Comparison of ENCODE assay signal across 1 cellular context in the genomic region with DNA sequence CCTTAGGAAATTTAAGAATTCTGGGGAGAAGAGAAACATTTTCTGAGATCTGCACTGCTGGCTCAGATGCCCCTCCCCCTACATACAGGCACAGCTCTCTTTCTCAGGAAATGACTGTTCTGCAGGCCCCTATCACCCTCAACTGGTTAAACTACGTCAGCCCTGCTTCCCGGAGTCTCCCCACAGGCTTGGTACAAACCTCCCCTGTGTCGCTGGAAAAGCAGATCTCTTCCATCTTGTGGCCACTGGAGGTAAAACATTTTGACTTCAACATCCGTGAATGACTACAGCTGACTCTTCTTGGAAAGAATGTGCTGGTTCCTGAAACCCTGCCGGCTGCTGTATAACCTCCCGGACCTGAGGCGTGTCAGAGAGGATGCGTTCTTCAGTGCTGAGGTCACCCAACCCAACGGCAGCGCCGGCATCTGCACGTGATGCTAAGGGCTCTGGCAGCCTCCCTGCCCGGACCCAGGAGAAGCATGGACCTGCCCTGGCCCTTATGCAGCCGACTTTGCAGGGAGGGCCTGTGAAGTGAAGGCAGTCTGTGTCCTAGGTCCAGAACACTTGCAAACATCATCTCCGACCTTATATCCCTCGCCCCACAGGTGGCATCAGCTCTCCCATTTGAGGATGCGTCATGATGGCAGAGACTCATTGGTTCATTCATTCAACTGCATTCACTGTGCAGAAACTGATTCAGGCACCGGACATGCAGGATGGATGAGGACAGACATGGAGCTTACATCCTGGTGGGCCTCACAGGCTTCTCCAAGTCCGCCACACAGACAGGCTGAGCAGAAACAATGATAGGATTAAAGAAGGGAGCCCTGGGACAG.
TF ChIP-seq lines count a peak whose summit lies in the region.

No MANE protein-coding gene starts in this region.

TF ChIP-seq in HepG2, 621 proteins besides CTCF, POLR2A, EP300 and RAD21 (continued from another document and continues in another):
- TF ChIP-seq, protein P1, sequence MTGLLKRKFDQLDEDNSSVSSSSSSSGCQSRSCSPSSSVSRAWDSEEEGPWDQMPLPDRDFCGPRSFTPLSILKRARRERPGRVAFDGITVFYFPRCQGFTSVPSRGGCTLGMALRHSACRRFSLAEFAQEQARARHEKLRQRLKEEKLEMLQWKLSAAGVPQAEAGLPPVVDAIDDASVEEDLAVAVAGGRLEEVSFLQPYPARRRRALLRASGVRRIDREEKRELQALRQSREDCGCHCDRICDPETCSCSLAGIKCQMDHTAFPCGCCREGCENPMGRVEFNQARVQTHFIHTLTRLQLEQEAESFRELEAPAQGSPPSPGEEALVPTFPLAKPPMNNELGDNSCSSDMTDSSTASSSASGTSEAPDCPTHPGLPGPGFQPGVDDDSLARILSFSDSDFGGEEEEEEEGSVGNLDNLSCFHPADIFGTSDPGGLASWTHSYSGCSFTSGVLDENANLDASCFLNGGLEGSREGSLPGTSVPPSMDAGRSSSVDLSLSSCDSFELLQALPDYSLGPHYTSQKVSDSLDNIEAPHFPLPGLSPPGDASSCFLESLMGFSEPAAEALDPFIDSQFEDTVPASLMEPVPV (CRISPR knock-in tag; IDR thresholded peaks at IDR 0.05), result no peak
- TF ChIP-seq KDM6A (CRISPR knock-in tag; IDR thresholded peaks at IDR 0.05; ENCODE audit: low read depth) (no peak), RXRA (CRISPR knock-in tag; IDR thresholded peaks at IDR 0.05) (no peak; the same call in 1 of the 2 replicates), ZNF800 (CRISPR knock-in tag; IDR thresholded peaks at IDR 0.05) (no peak), ZFP90 (CRISPR knock-in tag; IDR thresholded peaks at IDR 0.05; ENCODE audit: borderline replicate concordance) (no peak), ELF3 (CRISPR knock-in tag; IDR thresholded peaks at IDR 0.05) (no peak), ZGPAT (CRISPR knock-in tag; IDR thresholded peaks at IDR 0.05) (no peak), ZNF674 (CRISPR knock-in tag; IDR thresholded peaks at IDR 0.05; ENCODE audit: low read depth) (no peak), TBX2 (CRISPR knock-in tag; IDR thresholded peaks at IDR 0.05; ENCODE audit: borderline replicate concordance) (no peak), ZSCAN25 (CRISPR knock-in tag; IDR thresholded peaks at IDR 0.05) (no peak), SCMH1 (CRISPR knock-in tag; IDR thresholded peaks at IDR 0.05; ENCODE audit: borderline replicate concordance) (no peak), ZNF570 (CRISPR knock-in tag; IDR thresholded peaks at IDR 0.05; ENCODE audit: borderline replicate concordance) (no peak), ZNF224 (CRISPR knock-in tag; IDR thresholded peaks at IDR 0.05) (no peak), IKZF5 (CRISPR knock-in tag; IDR thresholded peaks at IDR 0.05) (no peak), SRSF9 (IDR thresholded peaks at IDR 0.05; ENCODE audit: borderline replicate concordance, insufficient read depth, low read depth, low read length, poor library complexity, severe bottlenecking) (no peak), KDM5A (IDR thresholded peaks at IDR 0.05; ENCODE audit: borderline replicate concordance, low read length) (no peak), ZNF607 (CRISPR knock-in tag; IDR thresholded peaks at IDR 0.05; ENCODE audit: borderline replicate concordance) (no peak), CBFB (CRISPR knock-in tag; IDR thresholded peaks at IDR 0.05) (no peak), BCLAF1 (IDR thresholded peaks at IDR 0.05) (no peak), ZNF414 (CRISPR knock-in tag; IDR thresholded peaks at IDR 0.05) (no peak), ZNF569 (CRISPR knock-in tag; IDR thresholded peaks at IDR 0.05; ENCODE audit: borderline replicate concordance) (no peak), ZNF263 (CRISPR knock-in tag; IDR thresholded peaks at IDR 0.05) (no peak), ZNF180 (CRISPR knock-in tag; IDR thresholded peaks at IDR 0.05; ENCODE audit: borderline replicate concordance, low read depth) (no peak), MEIS1 (CRISPR knock-in tag; IDR thresholded peaks at IDR 0.05; ENCODE audit: borderline replicate concordance) (no peak), MTF2 (CRISPR knock-in tag; IDR thresholded peaks at IDR 0.05; ENCODE audit: borderline replicate concordance) (no peak), PAF1 (CRISPR knock-in tag; IDR thresholded peaks at IDR 0.05) (no peak), DNMT1 (CRISPR knock-in tag; IDR thresholded peaks at IDR 0.05) (no peak), KDM2A (CRISPR knock-in tag; IDR thresholded peaks at IDR 0.05; ENCODE audit: borderline replicate concordance, low read depth) (no peak), ZBTB44 (CRISPR knock-in tag; IDR thresholded peaks at IDR 0.05) (no peak), RFXAP (CRISPR knock-in tag; IDR thresholded peaks at IDR 0.05; ENCODE audit: borderline replicate concordance) (no peak), HNRNPLL (IDR thresholded peaks at IDR 0.05; ENCODE audit: low read depth, low read length, poor library complexity, severe bottlenecking) (no peak)
- TF ChIP-seq, protein P2, sequence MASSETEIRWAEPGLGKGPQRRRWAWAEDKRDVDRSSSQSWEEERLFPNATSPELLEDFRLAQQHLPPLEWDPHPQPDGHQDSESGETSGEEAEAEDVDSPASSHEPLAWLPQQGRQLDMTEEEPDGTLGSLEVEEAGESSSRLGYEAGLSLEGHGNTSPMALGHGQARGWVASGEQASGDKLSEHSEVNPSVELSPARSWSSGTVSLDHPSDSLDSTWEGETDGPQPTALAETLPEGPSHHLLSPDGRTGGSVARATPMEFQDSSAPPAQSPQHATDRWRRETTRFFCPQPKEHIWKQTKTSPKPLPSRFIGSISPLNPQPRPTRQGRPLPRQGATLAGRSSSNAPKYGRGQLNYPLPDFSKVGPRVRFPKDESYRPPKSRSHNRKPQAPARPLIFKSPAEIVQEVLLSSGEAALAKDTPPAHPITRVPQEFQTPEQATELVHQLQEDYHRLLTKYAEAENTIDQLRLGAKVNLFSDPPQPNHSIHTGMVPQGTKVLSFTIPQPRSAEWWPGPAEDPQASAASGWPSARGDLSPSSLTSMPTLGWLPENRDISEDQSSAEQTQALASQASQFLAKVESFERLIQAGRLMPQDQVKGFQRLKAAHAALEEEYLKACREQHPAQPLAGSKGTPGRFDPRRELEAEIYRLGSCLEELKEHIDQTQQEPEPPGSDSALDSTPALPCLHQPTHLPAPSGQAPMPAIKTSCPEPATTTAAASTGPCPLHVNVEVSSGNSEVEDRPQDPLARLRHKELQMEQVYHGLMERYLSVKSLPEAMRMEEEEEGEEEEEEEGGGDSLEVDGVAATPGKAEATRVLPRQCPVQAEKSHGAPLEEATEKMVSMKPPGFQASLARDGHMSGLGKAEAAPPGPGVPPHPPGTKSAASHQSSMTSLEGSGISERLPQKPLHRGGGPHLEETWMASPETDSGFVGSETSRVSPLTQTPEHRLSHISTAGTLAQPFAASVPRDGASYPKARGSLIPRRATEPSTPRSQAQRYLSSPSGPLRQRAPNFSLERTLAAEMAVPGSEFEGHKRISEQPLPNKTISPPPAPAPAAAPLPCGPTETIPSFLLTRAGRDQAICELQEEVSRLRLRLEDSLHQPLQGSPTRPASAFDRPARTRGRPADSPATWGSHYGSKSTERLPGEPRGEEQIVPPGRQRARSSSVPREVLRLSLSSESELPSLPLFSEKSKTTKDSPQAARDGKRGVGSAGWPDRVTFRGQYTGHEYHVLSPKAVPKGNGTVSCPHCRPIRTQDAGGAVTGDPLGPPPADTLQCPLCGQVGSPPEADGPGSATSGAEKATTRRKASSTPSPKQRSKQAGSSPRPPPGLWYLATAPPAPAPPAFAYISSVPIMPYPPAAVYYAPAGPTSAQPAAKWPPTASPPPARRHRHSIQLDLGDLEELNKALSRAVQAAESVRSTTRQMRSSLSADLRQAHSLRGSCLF (CRISPR knock-in tag; IDR thresholded peaks at IDR 0.05; ENCODE audit: borderline replicate concordance), result no peak
- TF ChIP-seq, protein P3, sequence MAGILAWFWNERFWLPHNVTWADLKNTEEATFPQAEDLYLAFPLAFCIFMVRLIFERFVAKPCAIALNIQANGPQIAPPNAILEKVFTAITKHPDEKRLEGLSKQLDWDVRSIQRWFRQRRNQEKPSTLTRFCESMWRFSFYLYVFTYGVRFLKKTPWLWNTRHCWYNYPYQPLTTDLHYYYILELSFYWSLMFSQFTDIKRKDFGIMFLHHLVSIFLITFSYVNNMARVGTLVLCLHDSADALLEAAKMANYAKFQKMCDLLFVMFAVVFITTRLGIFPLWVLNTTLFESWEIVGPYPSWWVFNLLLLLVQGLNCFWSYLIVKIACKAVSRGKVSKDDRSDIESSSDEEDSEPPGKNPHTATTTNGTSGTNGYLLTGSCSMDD (CRISPR knock-in tag; IDR thresholded peaks at IDR 0.05), result no peak
- TF ChIP-seq, protein P4, sequence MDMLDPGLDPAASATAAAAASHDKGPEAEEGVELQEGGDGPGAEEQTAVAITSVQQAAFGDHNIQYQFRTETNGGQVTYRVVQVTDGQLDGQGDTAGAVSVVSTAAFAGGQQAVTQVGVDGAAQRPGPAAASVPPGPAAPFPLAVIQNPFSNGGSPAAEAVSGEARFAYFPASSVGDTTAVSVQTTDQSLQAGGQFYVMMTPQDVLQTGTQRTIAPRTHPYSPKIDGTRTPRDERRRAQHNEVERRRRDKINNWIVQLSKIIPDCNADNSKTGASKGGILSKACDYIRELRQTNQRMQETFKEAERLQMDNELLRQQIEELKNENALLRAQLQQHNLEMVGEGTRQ (IDR thresholded peaks at IDR 0.05; ENCODE audit: low read depth, low read length), result no peak
- TF ChIP-seq, protein P4 (CRISPR knock-in tag; IDR thresholded peaks at IDR 0.05; ENCODE audit: borderline replicate concordance), result no peak
